Comparison of ENCODE assay signal across 8 cellular contexts in genomic region chr7:23680417-23681405, GRCh38. TPM values are rescaled to one million over a fixed set of nuclear protein-coding genes. Genes with fewer than 3 reads are reported as not detected.
DNase-seq lines count a peak whose midpoint lies in the region; ATAC-seq and TF ChIP-seq lines count a peak whose summit lies in the region.

No MANE protein-coding gene starts in this region.

- H3K4me2 ChIP-seq in DND-41 (ENCODE audit: insufficient read depth, low read length): peak overlapping the region; percentile 78

- H3K27me3 ChIP-seq in DND-41 (ENCODE audit: insufficient read depth, low read length, poor library complexity): no peaks in the 10 kb centered on the region
- no peaks in the 10 kb centered on the region for H3K27me3 ChIP-seq in duodenal mucosa (ENCODE audit: control insufficient read depth in 1 of 2, insufficient read depth in 2 of 2, low read length in 2 of 2)
- no peaks in the 10 kb centered on the region for H3K27me3 ChIP-seq in right lobe of liver

- H4K20me1 ChIP-seq in DND-41 (ENCODE audit: insufficient read depth, low read length): 0 out of 2 replicates have a peak, but pooled peaks cover 3% of the 10 kb centered on the region

- 8% methylated on average over 12 of the region's 42 CpGs for WGBS in right lobe of liver (ENCODE audit: insufficient coverage, low coverage, low lambda C conversion rate, missing lambda C conversion rate)

- H3K9ac ChIP-seq in DND-41 (ENCODE audit: low read depth, low read length) (peak overlapping the region; percentile 75), duodenal mucosa (ENCODE audit: low read depth in 1 of 2, low read length in 2 of 2) (peak overlapping the region; percentile 78 to 81)

- intact Hi-C loops in right lobe of liver (cut with DNase I): no loop called here

- H3K79me2 ChIP-seq in DND-41 (ENCODE audit: insufficient read depth, low read length): peaks cover 35% of the 10 kb centered on the region

- TF ChIP-seq POLR2A in right lobe of liver (IDR thresholded peaks at IDR 0.05): peak; percentile 22

- peak overlapping the region; percentile 80 for H2AFZ ChIP-seq in DND-41 (ENCODE audit: low read depth, low read length)

- TF ChIP-seq CTCF in DND-41 (IDR thresholded peaks at IDR 0.05; ENCODE audit: borderline replicate concordance, extremely low read depth, low read length, poor library complexity, severe bottlenecking) (no peak), right lobe of liver (IDR thresholded peaks at IDR 0.05) (no peak)

- ATAC-seq in DND-41 (ENCODE audit: insufficient read depth, low read depth) (peak; percentile 72), GM21825 (IDR thresholded peaks at IDR 0.05; ENCODE audit: unreplicated experiment) (peak; percentile 57), right lobe of liver (peak; percentile 68 to 76 (median 72))

- DNase-seq in DND-41 (peak; percentile 70), NCI-H1048 (lab: John Stamatoyannopoulos, UW) (peak; percentile 5), right lobe of liver (peak; percentile 62 to 74 (median 72)), COLO829 (ENCODE audit: low spot score) (no peak)
- peak; percentile 15 to 35 for DNase-seq in activated CD4-positive, alpha-beta T cell treated with anti-CD3 and anti-CD28 coated beads for 4 hours
- DNase-seq in stimulated activated CD4-positive, alpha-beta T cell treated with anti-CD3 and anti-CD28 coated beads, Interleukin-2, amount 100 ng/mL, for 24 hours: peak; percentile 53 to 55

- H3K27ac ChIP-seq in DND-41 (ENCODE audit: low read length): peak overlapping the region; percentile 81
- H3K27ac ChIP-seq in duodenal mucosa (ENCODE audit: low read depth, low read length): peak overlapping the region; percentile 82
- peak overlapping the region; percentile 66 to 83 (median 75) for H3K27ac ChIP-seq in right lobe of liver

- H3K36me3 ChIP-seq in DND-41 (ENCODE audit: insufficient read depth, low read length): no peaks in the 10 kb centered on the region; the same call in 1 of the 2 replicates
- H3K36me3 ChIP-seq in duodenal mucosa (ENCODE audit: control insufficient read depth in 1 of 2, insufficient read depth in 2 of 2, low read length in 2 of 2): no peaks in the 10 kb centered on the region
- no peaks in the 10 kb centered on the region for H3K36me3 ChIP-seq in right lobe of liver

- H3K4me3 ChIP-seq in DND-41 (ENCODE audit: low read depth in 1 of 2, low read length in 2 of 2): peak overlapping the region; percentile 37 to 79
- H3K4me3 ChIP-seq in duodenal mucosa (ENCODE audit: low read depth in 1 of 2, low read length in 2 of 2): peak overlapping the region; percentile 83 to 92
- H3K4me3 ChIP-seq in right lobe of liver: peak overlapping the region; percentile 73 to 89 (median 80)

- peaks cover 18% of the 10 kb centered on the region for H3K4me1 ChIP-seq in DND-41 (ENCODE audit: insufficient read depth, low read length)
- peaks cover 4 to 7% of the 10 kb centered on the region in 2 donors for H3K4me1 ChIP-seq in duodenal mucosa (ENCODE audit: control insufficient read depth in 1 of 2, insufficient read depth in 2 of 2, low read length in 2 of 2)
- H3K4me1 ChIP-seq in right lobe of liver: peaks cover 0 to 10% (median 0%) of the 10 kb centered on the region in 4 donors

- H3K9me3 ChIP-seq in DND-41 (ENCODE audit: insufficient read depth, low read length, severe bottlenecking): no peaks in the 10 kb centered on the region
- no peaks in the 10 kb centered on the region for H3K9me3 ChIP-seq in duodenal mucosa (ENCODE audit: control insufficient read depth in 1 of 2, low read length in 2 of 2)
- no peaks in the 10 kb centered on the region for H3K9me3 ChIP-seq in right lobe of liver

RNA-seq across cellular contexts. Expression of gene FAM221A, which starts 0.7 kb away (rescaled TPM):
- total RNA-seq in right lobe of liver: 1 to 10 TPM; 4.0 to 5.8 (median 4.8) TPM

RNA-seq across cellular contexts. Expression of gene STK31, which starts 29.3 kb away (rescaled TPM):
- under 1 TPM in 5 of 6 experiments, not detected in 1; 0.13 to 0.62 (median 0.32) TPM for total RNA-seq in right lobe of liver
